Comparison of ENCODE assay signal across 8 cellular contexts in genomic region chr9:132372177-132373095, GRCh38. TPM values are rescaled to one million over a fixed set of nuclear protein-coding genes. Genes with fewer than 3 reads are reported as not detected.
DNase-seq lines count a peak whose midpoint lies in the region; ATAC-seq and TF ChIP-seq lines count a peak whose summit lies in the region.

No MANE protein-coding gene starts in this region.

- peak; percentile 73 to 79 for TF ChIP-seq EP300 in tibial nerve (IDR thresholded peaks at IDR 0.05)

- no peak overlapping the region for H3K4me3 ChIP-seq in KMS-11 (IDR thresholded peaks at IDR 0.05; ENCODE audit: insufficient read depth, low read depth, low read length)
- H3K4me3 ChIP-seq in left lung: no peak overlapping the region
- no peak overlapping the region for H3K4me3 ChIP-seq in tibial nerve

- peaks cover 11% of the 10 kb centered on the region for H3K4me1 ChIP-seq in KMS-11 (ENCODE audit: low read depth, poor library complexity, severe bottlenecking)
- H3K4me1 ChIP-seq in left lung: peaks cover 0 to 31% of the 10 kb centered on the region in 2 donors
- no peaks in the 10 kb centered on the region for H3K4me1 ChIP-seq in tibial nerve

- 68 to 69% methylated on average over 14 of the region's 14 CpGs for WGBS in tibial nerve, 2 donors

- intact Hi-C loops in left lung (cut with DNase I): no loop called here

- H3K9me3 ChIP-seq in left lung (no peaks in the 10 kb centered on the region), tibial nerve (no peaks in the 10 kb centered on the region)

- DNase-seq in AG08395 (ENCODE audit: low spot score) (peak; percentile 20), amniotic epithelial cell (ENCODE audit: low read depth) (peak; percentile 13), left lung (peak in 1 of 2 donors; percentile 77), tibial nerve (ENCODE audit: low spot score in 2 of 2) (peak; percentile 17 to 55), iPS-NIHi11 (ENCODE audit: low spot score) (no peak), COLO668 (lab: John Stamatoyannopoulos, UW; ENCODE audit: unreplicated experiment) (no peak), epidermal melanocyte (ENCODE audit: insufficient read length, low spot score) (no peak)

- TF ChIP-seq CTCF in KMS-11 (conservative IDR thresholded peaks at IDR 0.05; ENCODE audit: low read depth, low read length) (no peak), left lung (IDR thresholded peaks at IDR 0.05) (no peak), tibial nerve (IDR thresholded peaks at IDR 0.05) (no peak)

- H3K36me3 ChIP-seq in KMS-11 (ENCODE audit: insufficient read depth): no peaks in the 10 kb centered on the region
- peaks cover 0 to 22% of the 10 kb centered on the region in 2 donors for H3K36me3 ChIP-seq in left lung
- H3K36me3 ChIP-seq in tibial nerve: peaks cover 0 to 35% (median 0%) of the 10 kb centered on the region in 3 donors

- H3K27me3 ChIP-seq in KMS-11 (ENCODE audit: insufficient read depth, low read depth): no peaks in the 10 kb centered on the region
- no peaks in the 10 kb centered on the region for H3K27me3 ChIP-seq in left lung
- no peaks in the 10 kb centered on the region for H3K27me3 ChIP-seq in tibial nerve

- H3K27ac ChIP-seq in KMS-11 (no peak overlapping the region), left lung (peak overlapping the region; percentile 72 to 84), tibial nerve (peak overlapping the region; percentile 22 to 77 (median 56))

- ATAC-seq in left lung: peak; percentile 95

- H3K4me2 ChIP-seq in KMS-11: no peak overlapping the region

- H3K79me2 ChIP-seq in KMS-11 (ENCODE audit: insufficient read depth, low read depth): no peaks in the 10 kb centered on the region

- peak overlapping the region; percentile 36; the same call in 1 of the 2 replicates for H2AFZ ChIP-seq in KMS-11 (ENCODE audit: low read depth)

- H4K20me1 ChIP-seq in KMS-11 (ENCODE audit: insufficient read depth): no peaks in the 10 kb centered on the region

- H3K9ac ChIP-seq in KMS-11: no peak overlapping the region

- TF ChIP-seq POLR2A in tibial nerve (IDR thresholded peaks at IDR 0.05): no peak

RNA-seq across cellular contexts. Expression of gene SETX, which starts 17.6 kb away (rescaled TPM):
- total RNA-seq in left lung (10 to 100 TPM; 42.2 to 53.1 TPM), tibial nerve (10 to 100 TPM; 64.0 to 73.9 (median 65.1) TPM)

RNA-seq across cellular contexts. Expression of gene TTF1, which starts 34.2 kb away (rescaled TPM):
- total RNA-seq in left lung: 10 to 100 TPM in 1 of 2 donors, 1 to 10 TPM in 1; 9.7 to 11.7 TPM
- 10 to 100 TPM in 3 of 4 donors, 1 to 10 TPM in 1; 9.6 to 30.4 (median 12.0) TPM for total RNA-seq in tibial nerve

RNA-seq across cellular contexts. Expression of gene CFAP77, which starts 37.6 kb away (rescaled TPM):
- 1 to 10 TPM in 1 of 2 donors, not detected in 1; 2.4 TPM for total RNA-seq in left lung
- under 1 TPM in 1 of 4 donors, not detected in 3; 0.66 TPM for total RNA-seq in tibial nerve

Comparison
In these comparisons a context has a peak if more than half of its experiments do, and no peak if none do; other contexts are left out.
1. DNase-seq: peak in AG08395 (single experiment), amniotic epithelial cell (single experiment) and tibial nerve (2 of 2); none in iPS-NIHi11 (single experiment), COLO668 (single experiment) and epidermal melanocyte (single experiment).